Comparison of ENCODE assay signal across 1 cellular context in the genomic region with DNA sequence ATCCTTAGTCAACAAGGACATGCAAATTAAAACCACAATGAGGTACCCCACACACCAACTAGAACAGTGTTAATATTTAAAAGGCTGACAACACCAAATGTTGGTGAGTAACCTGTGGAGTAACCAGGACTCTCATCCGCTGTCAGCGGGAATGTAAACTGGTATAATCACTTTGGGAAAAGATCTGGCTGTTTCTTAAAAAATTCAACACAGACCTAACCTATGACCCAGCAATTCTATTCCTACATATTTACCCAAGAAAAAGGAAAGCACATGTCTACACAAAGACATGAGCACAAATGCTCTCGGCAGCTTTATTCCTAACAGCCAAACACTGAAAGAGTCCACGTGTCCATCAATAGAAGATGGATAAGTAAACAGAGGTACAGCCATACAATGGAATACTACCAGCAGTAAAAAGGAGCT.
TF ChIP-seq lines count a peak whose summit lies in the region.

No MANE protein-coding gene starts in this region.

TF ChIP-seq in GM12878, 131 proteins besides CTCF, POLR2A, EP300 and RAD21:
- TF ChIP-seq NBN (IDR thresholded peaks at IDR 0.05) (no peak), RUNX3 (IDR thresholded peaks at IDR 0.05; ENCODE audit: low read length) (0 out of 2 replicates have a peak, but pooled peaks have one; percentile 27), NFYA (IDR thresholded peaks at IDR 0.05; ENCODE audit: borderline replicate concordance, low read depth, low read length) (no peak), ETV6 (conservative IDR thresholded peaks at IDR 0.05 in 1 of 2, IDR thresholded peaks at IDR 0.05 in 1 of 2; ENCODE audit: borderline replicate concordance in 1 of 2, low read depth in 1 of 2) (no peak), BRCA1 (IDR thresholded peaks at IDR 0.05; ENCODE audit: low read depth, low read length) (no peak)
